ENCODE assay signal across 11 cellular contexts in genomic region chr5:11385251-11385900, GRCh38.
DNase-seq lines count a peak whose midpoint lies in the region; ATAC-seq, FAIRE-seq and TF ChIP-seq lines count a peak whose summit lies in the region.
"Had no signal": no experiment of that assay in that cellular context is flagged by ENCODE, and none has a peak within 500 bp of the region (broad histone marks: within the 10 kb centered on the region; RNA-seq: fewer than 3 reads in every experiment).

No MANE protein-coding gene starts in this region.

- in situ Hi-C loops in mammary epithelial cell (cut with MboI; ENCODE audit: low sequenced_read_pairs in 2 of 2) = no loop called here

- H4K20me1 ChIP-seq in H1 (replicated peaks in 1 of 2; ENCODE audit: control insufficient read depth in 1 of 2, insufficient read depth in 2 of 2, low read length in 2 of 2) (no peaks in the 10 kb centered on the region), mammary epithelial cell (ENCODE audit: insufficient read depth, low read length) (no peaks in the 10 kb centered on the region)

- H4K8ac ChIP-seq in H1 (ENCODE audit: extremely low read depth, insufficient read depth, low read length) = no peak overlapping the region

- H3K18ac ChIP-seq in H1 (ENCODE audit: extremely low read depth, low read length) = no peak overlapping the region; the same call in 1 of the 2 replicates

- FAIRE-seq in H1 (lab: Jason Lieb, UNC) = no peak
- FAIRE-seq: D721Med had no signal

- H3K27ac ChIP-seq in 22Rv1 = peak overlapping the region; percentile 20; the same call in 1 of the 2 replicates
- H3K27ac ChIP-seq in HUES6 (ENCODE audit: low read depth, low read length) = no peak overlapping the region
- H3K27ac ChIP-seq in H1 (ENCODE audit: low read depth, low read length) = no peak overlapping the region
- no peak overlapping the region for H3K27ac ChIP-seq in naive thymus-derived CD4-positive, alpha-beta T cell (ENCODE audit: low read depth, low read length)
- no peak overlapping the region for H3K27ac ChIP-seq in mammary epithelial cell (ENCODE audit: insufficient read depth, low read depth, low read length)

- no peak overlapping the region for H2BK120ac ChIP-seq in H1 (replicated peaks; ENCODE audit: low read depth, low read length)

- H3K56ac ChIP-seq in H1 (replicated peaks; ENCODE audit: insufficient read length, low read depth, low read length) = no peak overlapping the region

- ATAC-seq in naive thymus-derived CD4-positive, alpha-beta T cell = peak; percentile 16

- TF ChIP-seq RAD21 in H1 (IDR thresholded peaks at IDR 0.05 in 1 of 2, conservative IDR thresholded peaks at IDR 0.05 in 1 of 2; ENCODE audit: low read depth in 2 of 2, low read length in 2 of 2) = no peak

- CTCF ChIA-PET in H1 (lab: Charles Lee; ENCODE audit: partially characterized antibody) (interaction anchor here (1.1 to 1.2 kb wide), 4 partner anchors 11 to 119 kb away, joined by 3 read pairs; no protein-coding TSS in a partner anchor), mammary epithelial cell (lab: Charles Lee; ENCODE audit: low non-redundant PET) (no interaction called here)
- CTCF ChIA-PET in naive thymus-derived CD4-positive, alpha-beta T cell (lab: Charles Lee) = no interaction called here

- POLR2A ChIA-PET in H1 (lab: Charles Lee; ENCODE audit: partially characterized antibody) = interaction anchor here (0.6 to 0.7 kb wide), 2 partner anchors 10 to 334 kb away, joined by 3 read pairs; no protein-coding TSS in a partner anchor
- POLR2A ChIA-PET in naive thymus-derived CD4-positive, alpha-beta T cell (lab: Charles Lee) = no interaction called here

- 6% methylated on average over 22 of the region's 33 CpGs; no CpG with 5 or more reads in 1 of the 2 experiments for WGBS in H1 (ENCODE audit: extremely low coverage in 1 of 2, insufficient coverage in 1 of 2, insufficient read length in 1 of 2, insufficient replicate concordance in 2 of 2, low coverage in 1 of 2, low lambda C conversion rate in 2 of 2, missing lambda C conversion rate in 1 of 2), 2 experiments
- 50% methylated on average over 7 of the region's 33 CpGs for WGBS in mammary epithelial cell (ENCODE audit: low coverage, missing lambda C conversion rate)

- peaks cover 0 to 12% (median 2%) of the 10 kb centered on the region in 11 donors for H3K9me3 Mint-ChIP-seq in naive thymus-derived CD4-positive, alpha-beta T cell
- no peaks in the 10 kb centered on the region for H3K9me3 Mint-ChIP-seq in activated T-helper 2 cell treated with anti-CD3 and anti-CD28 coated beads, Interferon-gamma antibody, Interleukin-2, Interleukin-4, amounts not matched to agents 10 μg/mL and 5 μg/mL and 100 μg/mL, durations not matched to agents 14 hours and 24 hours and 36 hours

- no peak overlapping the region for H2BK12ac ChIP-seq in H1 (ENCODE audit: low read depth, low read length)

- no peak overlapping the region for H2BK20ac ChIP-seq in H1 (ENCODE audit: low read length)

- dilution Hi-C loops in mammary epithelial cell (cut with HindIII; ENCODE audit: low sequenced_read_pairs) = no loop called here

- intact Hi-C loops in naive thymus-derived CD4-positive, alpha-beta T cell (cut with micrococcal nuclease) = no loop called here
- intact Hi-C loops in activated T-helper 2 cell treated with anti-CD3 and anti-CD28 coated beads, Interferon-gamma antibody, Interleukin-2, Interleukin-4, amounts not matched to agents 10 μg/mL and 5 μg/mL and 100 μg/mL, durations not matched to agents 14 hours and 24 hours and 36 hours (cut with micrococcal nuclease) = no loop called here
- intact Hi-C loops in mammary epithelial cell (cut with micrococcal nuclease) = no loop called here

- H2AFZ ChIP-seq in H1 (ENCODE audit: low read length) (no peak overlapping the region), mammary epithelial cell (ENCODE audit: low read depth, low read length) (no peak overlapping the region)

- no peak overlapping the region for H2AK5ac ChIP-seq in H1 (ENCODE audit: low read depth, low read length)

- H2BK15ac ChIP-seq in H1 (ENCODE audit: low read length) = no peak overlapping the region

- peaks cover 0 to 13% (median 0%) of the 10 kb centered on the region in 5 donors for H3K36me3 Mint-ChIP-seq in naive thymus-derived CD4-positive, alpha-beta T cell
- H3K36me3 Mint-ChIP-seq in activated T-helper 2 cell treated with anti-CD3 and anti-CD28 coated beads, Interferon-gamma antibody, Interleukin-2, Interleukin-4, amounts not matched to agents 10 μg/mL and 5 μg/mL and 100 μg/mL, durations not matched to agents 14 hours and 24 hours and 36 hours (ENCODE audit: low read depth) = no peaks in the 10 kb centered on the region

- peaks cover 77% of the 10 kb centered on the region for H3K27me3 ChIP-seq in HUES6 (ENCODE audit: control insufficient read depth, insufficient read depth, low read length)
- peaks cover 19 to 41% (median 34%) of the 10 kb centered on the region in 4 experiments for H3K27me3 ChIP-seq in H1 (replicated peaks in 1 of 4; ENCODE audit: control insufficient read depth in 3 of 4, extremely low read depth in 1 of 4, insufficient read depth in 3 of 4, low read length in 3 of 4)
- H3K27me3 ChIP-seq in naive thymus-derived CD4-positive, alpha-beta T cell (ENCODE audit: control insufficient read depth in 2 of 2, insufficient read depth in 2 of 2, low read length in 2 of 2) = peaks cover 0 to 11% of the 10 kb centered on the region in 2 donors
- H3K27me3 ChIP-seq in mammary epithelial cell (ENCODE audit: insufficient read depth, low read length) = peaks cover 13% of the 10 kb centered on the region

- H3K9me3 ChIP-seq in HUES6 (ENCODE audit: control insufficient read depth, insufficient read depth, low read depth, low read length) (no peaks in the 10 kb centered on the region), H1 (ENCODE audit: insufficient read depth in 2 of 2, low read depth in 1 of 2, low read length in 1 of 2) (no peaks in the 10 kb centered on the region), mammary epithelial cell (replicated peaks; ENCODE audit: insufficient read depth, low read length) (no peaks in the 10 kb centered on the region)
- H3K9me3 ChIP-seq in naive thymus-derived CD4-positive, alpha-beta T cell (ENCODE audit: control insufficient read depth in 2 of 3, low read length in 3 of 3) = no peaks in the 10 kb centered on the region

- H3K36me3 ChIP-seq in HUES6 (ENCODE audit: control insufficient read depth, insufficient read depth, low read length) = no peaks in the 10 kb centered on the region
- H3K36me3 ChIP-seq in H1 (ENCODE audit: control insufficient read depth in 2 of 4, insufficient read depth in 4 of 4, low read length in 3 of 4) = no peaks in the 10 kb centered on the region
- H3K36me3 ChIP-seq in naive thymus-derived CD4-positive, alpha-beta T cell (ENCODE audit: control insufficient read depth in 2 of 3, insufficient read depth in 3 of 3, low read length in 3 of 3) = no peaks in the 10 kb centered on the region
- H3K36me3 ChIP-seq in mammary epithelial cell (ENCODE audit: insufficient read depth, low read length) = no peaks in the 10 kb centered on the region

- H3K23ac ChIP-seq in H1 (ENCODE audit: insufficient read length) = no peak overlapping the region

- no peaks in the 10 kb centered on the region for H3K79me2 ChIP-seq in H1 (ENCODE audit: control insufficient read depth in 1 of 2, insufficient read depth in 2 of 2, low read length in 2 of 2)
- H3K79me2 ChIP-seq in mammary epithelial cell (ENCODE audit: insufficient read depth, low read length) = no peaks in the 10 kb centered on the region

- H2BK5ac ChIP-seq in H1 (ENCODE audit: low read depth, low read length) = peak overlapping the region; percentile 5; the same call in 1 of the 2 replicates

- H3K14ac ChIP-seq in H1 (ENCODE audit: insufficient read length) = no peak overlapping the region

- no peak overlapping the region for H3K27ac Mint-ChIP-seq in naive thymus-derived CD4-positive, alpha-beta T cell
- no peak overlapping the region for H3K27ac Mint-ChIP-seq in activated T-helper 2 cell treated with anti-CD3 and anti-CD28 coated beads, Interferon-gamma antibody, Interleukin-2, Interleukin-4, amounts not matched to agents 10 μg/mL and 5 μg/mL and 100 μg/mL, durations not matched to agents 14 hours and 24 hours and 36 hours

- H3K23me2 ChIP-seq in H1 (ENCODE audit: low read depth, low read length) = peaks cover 6% of the 10 kb centered on the region

- TF ChIP-seq POLR2A in H1 (IDR thresholded peaks at IDR 0.05; ENCODE audit: control extremely low read depth in 1 of 2, low read depth in 2 of 2, low read length in 2 of 2) = no peak

- peak overlapping the region in 5 of 10 donors; percentile 22 to 54 (median 39) for H3K4me3 Mint-ChIP-seq in naive thymus-derived CD4-positive, alpha-beta T cell
- H3K4me3 Mint-ChIP-seq in activated T-helper 2 cell treated with anti-CD3 and anti-CD28 coated beads, Interferon-gamma antibody, Interleukin-2, Interleukin-4, amounts not matched to agents 10 μg/mL and 5 μg/mL and 100 μg/mL, durations not matched to agents 14 hours and 24 hours and 36 hours (ENCODE audit: low read depth) = no peak overlapping the region

- H4K5ac ChIP-seq in H1 (ENCODE audit: insufficient read length, low read depth, low read length) = no peak overlapping the region

- no peak overlapping the region for H3K4ac ChIP-seq in H1 (replicated peaks; ENCODE audit: insufficient read length, low read depth, low read length)

- H3K4me3 ChIP-seq in HUES6 (ENCODE audit: low read depth, low read length) (peak overlapping the region; percentile 70), H1 (ENCODE audit: extremely low read depth in 1 of 4, insufficient read depth in 2 of 4, low read depth in 3 of 4, low read length in 4 of 4) (peak overlapping the region; percentile 27 to 63 (median 53); a peak in 7 of 8 replicates), mammary epithelial cell (replicated peaks in 1 of 3; ENCODE audit: insufficient read depth in 1 of 3, low read depth in 2 of 3, low read length in 3 of 3) (no peak overlapping the region)
- H3K4me3 ChIP-seq in naive thymus-derived CD4-positive, alpha-beta T cell (ENCODE audit: low read length) = no peak overlapping the region

- TF ChIP-seq CTCF in 22Rv1 (IDR thresholded peaks at IDR 0.05) (no peak), H1 (IDR thresholded peaks at IDR 0.05; ENCODE audit: control extremely low read depth in 1 of 3, insufficient read depth in 1 of 3, low read depth in 1 of 3, low read length in 3 of 3) (no peak), mammary epithelial cell (conservative IDR thresholded peaks at IDR 0.05 in 1 of 2, IDR thresholded peaks at IDR 0.05 in 1 of 2; ENCODE audit: extremely low read depth in 1 of 2, insufficient read depth in 1 of 2, low read depth in 1 of 2, low read length in 2 of 2) (no peak)

- BruUV-seq in mammary epithelial cell (replicated peaks; lab: Mats Ljungman, UMichigan) = no TSS peak

- DNase-seq in H1 (ENCODE audit: low read depth in 1 of 2, low spot score in 2 of 2) = peak in 1 of 2 experiments; percentile 57
- no peak for DNase-seq in naive thymus-derived CD4-positive, alpha-beta T cell
- no peak for DNase-seq in GOT3 (lab: John Stamatoyannopoulos, UW)
- DNase-seq in activated T-helper 2 cell treated with anti-CD3 and anti-CD28 coated beads, Interferon-gamma antibody, Interleukin-2, Interleukin-4, amounts not matched to agents 10 μg/mL and 5 μg/mL and 100 μg/mL, durations not matched to agents 14 hours and 24 hours and 36 hours (ENCODE audit: low spot score) = no peak
- DNase-seq in mammary epithelial cell = no peak
- no peak for DNase-seq in activated CD4-positive, alpha-beta T cell treated with anti-CD3 and anti-CD28 coated beads for 1 hour
- DNase-seq: KG1, RPMI8226 had no signal

- H3K4me1 ChIP-seq in HUES6 (ENCODE audit: control insufficient read depth, insufficient read depth, low read length) (peaks cover 13% of the 10 kb centered on the region), H1 (replicated peaks in 1 of 4; ENCODE audit: control insufficient read depth in 3 of 4, insufficient read depth in 4 of 4, low read length in 3 of 4) (peaks cover 3 to 12% (median 7%) of the 10 kb centered on the region in 4 experiments), mammary epithelial cell (ENCODE audit: insufficient read depth, low read length) (peaks cover 3% of the 10 kb centered on the region)
- no peaks in the 10 kb centered on the region for H3K4me1 ChIP-seq in naive thymus-derived CD4-positive, alpha-beta T cell (ENCODE audit: control insufficient read depth in 2 of 2, insufficient read depth in 2 of 2, low read length in 2 of 2)

- no peaks in the 10 kb centered on the region for H3K79me1 ChIP-seq in H1 (ENCODE audit: low read depth, low read length)

- peaks cover 3 to 15% (median 13%) of the 10 kb centered on the region in 7 donors for H3K4me1 Mint-ChIP-seq in naive thymus-derived CD4-positive, alpha-beta T cell
- peaks cover 4% of the 10 kb centered on the region for H3K4me1 Mint-ChIP-seq in activated T-helper 2 cell treated with anti-CD3 and anti-CD28 coated beads, Interferon-gamma antibody, Interleukin-2, Interleukin-4, amounts not matched to agents 10 μg/mL and 5 μg/mL and 100 μg/mL, durations not matched to agents 14 hours and 24 hours and 36 hours (ENCODE audit: low read depth)

- no peak overlapping the region for H4K91ac ChIP-seq in H1 (replicated peaks; ENCODE audit: insufficient read length, low read length)

- H3K9ac ChIP-seq in HUES6 (ENCODE audit: low read length) = no peak overlapping the region
- H3K9ac ChIP-seq in H1 (replicated peaks in 1 of 4; ENCODE audit: extremely low read depth in 1 of 4, low read depth in 3 of 4, low read length in 3 of 4) = no peak overlapping the region
- no peak overlapping the region for H3K9ac ChIP-seq in mammary epithelial cell (ENCODE audit: insufficient read depth, low read length)

- TF ChIP-seq EP300 in H1 (IDR thresholded peaks at IDR 0.05; ENCODE audit: borderline replicate concordance in 1 of 2, low read depth in 2 of 2, low read length in 2 of 2) = no peak

- H3K4me2 ChIP-seq in H1 (ENCODE audit: insufficient read depth in 1 of 2, low read depth in 2 of 2, low read length in 2 of 2) (peak overlapping the region; percentile 93 to 100), mammary epithelial cell (ENCODE audit: insufficient read depth, low read depth, low read length) (no peak overlapping the region)

- peaks cover 45 to 66% (median 59%) of the 10 kb centered on the region in 5 donors for H3K27me3 Mint-ChIP-seq in naive thymus-derived CD4-positive, alpha-beta T cell
- H3K27me3 Mint-ChIP-seq in activated T-helper 2 cell treated with anti-CD3 and anti-CD28 coated beads, Interferon-gamma antibody, Interleukin-2, Interleukin-4, amounts not matched to agents 10 μg/mL and 5 μg/mL and 100 μg/mL, durations not matched to agents 14 hours and 24 hours and 36 hours (ENCODE audit: low read depth) = peaks cover 31% of the 10 kb centered on the region

Comparison
In these comparisons a context has a peak if more than half of its experiments do, and no peak if none do; other contexts are left out.
1. H3K4me3 ChIP-seq: peak in HUES6 (single experiment) and H1 (4 of 4); none in naive thymus-derived CD4-positive, alpha-beta T cell (single experiment) and mammary epithelial cell (0 of 3).